21 cellular contexts compared by ENCODE assay signal in the genomic region with DNA sequence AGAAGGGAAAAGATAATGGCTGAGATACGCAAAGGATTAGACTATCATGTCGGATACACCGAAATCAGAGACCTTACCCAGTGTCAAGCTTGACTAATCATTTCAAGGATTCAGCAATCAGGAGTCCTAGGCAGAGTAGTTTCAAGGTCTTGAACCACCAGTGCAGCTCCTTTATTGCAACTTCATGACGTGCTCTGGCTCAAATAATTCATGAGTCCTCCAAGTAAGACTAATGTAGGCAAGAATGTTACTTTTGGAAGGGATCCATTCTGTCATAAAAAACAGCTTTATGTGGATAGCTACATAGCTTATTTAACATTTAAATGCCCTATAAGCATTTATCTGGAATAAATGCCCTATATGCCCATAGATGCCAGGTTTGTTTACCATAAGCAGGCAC.
DNase-seq lines count a peak whose midpoint lies in the region; ATAC-seq and TF ChIP-seq lines count a peak whose summit lies in the region.
"Had no signal": no experiment of that assay in that cellular context is flagged by ENCODE, and none has a peak within 500 bp of the region (broad histone marks: within the 10 kb centered on the region; RNA-seq: fewer than 3 reads in every experiment).

No MANE protein-coding gene starts in this region.

- H3K4me1 ChIP-seq in GM23248 (ENCODE audit: insufficient read depth): no peaks in the 10 kb centered on the region
- no peaks in the 10 kb centered on the region for H3K4me1 ChIP-seq in left ventricle myocardium inferior
- H3K4me1 ChIP-seq: Caco-2, SJCRH30 had no signal

- H3K4me2 ChIP-seq in GM23248 (ENCODE audit: unreplicated experiment): no peak overlapping the region
- H3K4me2 ChIP-seq: PC-9 had no signal

- TF ChIP-seq CTCF in astrocyte of the spinal cord (IDR thresholded peaks at IDR 0.05; ENCODE audit: low read depth, low read length) (no peak), fibroblast of the aortic adventitia (IDR thresholded peaks at IDR 0.05; ENCODE audit: insufficient read depth, low read length) (no peak), left ventricle myocardium inferior (IDR thresholded peaks at IDR 0.05; ENCODE audit: borderline replicate concordance) (no peak)

- 85 to 88% methylated on average over 4 of the region's 4 CpGs for WGBS in GM23248 (ENCODE audit: low coverage in 1 of 2, low lambda C conversion rate in 2 of 2, missing lambda C conversion rate in 2 of 2), 2 experiments

- H3K79me2 ChIP-seq in GM23248 (ENCODE audit: insufficient read depth): no peaks in the 10 kb centered on the region

- no peaks in the 10 kb centered on the region for H3K27me3 ChIP-seq in GM23248 (replicated peaks; ENCODE audit: insufficient read depth)
- H3K27me3 ChIP-seq in left ventricle myocardium inferior (ENCODE audit: low read depth): no peaks in the 10 kb centered on the region
- H3K27me3 ChIP-seq: SJCRH30 had no signal

- in situ Hi-C loops in GM23248 (cut with MboI) (no loop called here), astrocyte of the spinal cord (cut with HindIII; ENCODE audit: low sequenced_read_pairs) (no loop called here)

- no peak overlapping the region for H3K27ac ChIP-seq in GM23248
- no peak overlapping the region for H3K27ac ChIP-seq in left ventricle myocardium inferior (replicated peaks)
- H3K27ac ChIP-seq: PC-9, SJCRH30 had no signal

- no peak overlapping the region for H3K4me3 ChIP-seq in GM23248
- H3K4me3 ChIP-seq in astrocyte of the spinal cord (ENCODE audit: low read depth, low read length): no peak overlapping the region
- no peak overlapping the region for H3K4me3 ChIP-seq in fibroblast of the aortic adventitia (ENCODE audit: low read depth, low read length)
- no peak overlapping the region for H3K4me3 ChIP-seq in left ventricle myocardium inferior
- H3K4me3 ChIP-seq: PC-9, SJCRH30 had no signal

- no peaks in the 10 kb centered on the region for H3F3A ChIP-seq in GM23248 (ENCODE audit: insufficient read depth)

- H3K36me3 ChIP-seq in GM23248 (ENCODE audit: low read depth) (no peaks in the 10 kb centered on the region), left ventricle myocardium inferior (no peaks in the 10 kb centered on the region)
- H3K36me3 ChIP-seq: SJCRH30 had no signal

- no peaks in the 10 kb centered on the region for H3K9me2 ChIP-seq in GM23248 (ENCODE audit: insufficient read depth)

- no peak overlapping the region for H2AFZ ChIP-seq in GM23248
- H2AFZ ChIP-seq: PC-9 had no signal

- H3K9ac ChIP-seq in GM23248: no peak overlapping the region

- intact Hi-C loops in left ventricle myocardium inferior (cut with micrococcal nuclease): no loop called here

- H4K20me1 ChIP-seq in GM23248 (ENCODE audit: insufficient read depth): no peaks in the 10 kb centered on the region

- DNase-seq in GM23248: peak; percentile 43
- peak; percentile 9 for DNase-seq in astrocyte of the spinal cord (ENCODE audit: low read depth, low spot score)
- DNase-seq in fibroblast of the aortic adventitia (ENCODE audit: low read depth): peak; percentile 71
- no peak for DNase-seq in left ventricle myocardium inferior
- DNase-seq in dedifferentiated amniotic fluid mesenchymal stem cell (ENCODE audit: extremely low spot score): no peak
- DNase-seq: C1 segment of cervical spinal cord; Caco-2; CD8-positive, alpha-beta T cell; KG1; MM.1S; NCI-H1417; NCI-H1694 treated with DMSO at 0.1 percent for 48 hours; NCI-H2081; NCI-H2227 treated with DMSO at 0.1 percent for 48 hours; NCI-H526 treated with DMSO at 0.1 percent for 48 hours; PC-9; SJCRH30 had no signal

- no peak for ATAC-seq in GM21723 (IDR thresholded peaks at IDR 0.05; ENCODE audit: unreplicated experiment)
- ATAC-seq in HG03159 (IDR thresholded peaks at IDR 0.05; ENCODE audit: unreplicated experiment): no peak
- ATAC-seq: CD8-positive, alpha-beta T cell; Right ventricle myocardium inferior; SK-N-SH treated with all-trans-retinoic acid at 6 μM for 48 hours had no signal

- no peaks in the 10 kb centered on the region for H3K9me3 ChIP-seq in GM23248 (ENCODE audit: low read depth)
- peaks cover 50% of the 10 kb centered on the region for H3K9me3 ChIP-seq in left ventricle myocardium inferior (replicated peaks)
- H3K9me3 ChIP-seq: SJCRH30 had no signal

Comparison
In these comparisons a context has a peak if more than half of its experiments do, and no peak if none do; other contexts are left out.
1. DNase-seq: peak in GM23248 (single experiment), astrocyte of the spinal cord (single experiment) and fibroblast of the aortic adventitia (single experiment); none in left ventricle myocardium inferior (single experiment) and dedifferentiated amniotic fluid mesenchymal stem cell (single experiment).